In the genomic region with DNA sequence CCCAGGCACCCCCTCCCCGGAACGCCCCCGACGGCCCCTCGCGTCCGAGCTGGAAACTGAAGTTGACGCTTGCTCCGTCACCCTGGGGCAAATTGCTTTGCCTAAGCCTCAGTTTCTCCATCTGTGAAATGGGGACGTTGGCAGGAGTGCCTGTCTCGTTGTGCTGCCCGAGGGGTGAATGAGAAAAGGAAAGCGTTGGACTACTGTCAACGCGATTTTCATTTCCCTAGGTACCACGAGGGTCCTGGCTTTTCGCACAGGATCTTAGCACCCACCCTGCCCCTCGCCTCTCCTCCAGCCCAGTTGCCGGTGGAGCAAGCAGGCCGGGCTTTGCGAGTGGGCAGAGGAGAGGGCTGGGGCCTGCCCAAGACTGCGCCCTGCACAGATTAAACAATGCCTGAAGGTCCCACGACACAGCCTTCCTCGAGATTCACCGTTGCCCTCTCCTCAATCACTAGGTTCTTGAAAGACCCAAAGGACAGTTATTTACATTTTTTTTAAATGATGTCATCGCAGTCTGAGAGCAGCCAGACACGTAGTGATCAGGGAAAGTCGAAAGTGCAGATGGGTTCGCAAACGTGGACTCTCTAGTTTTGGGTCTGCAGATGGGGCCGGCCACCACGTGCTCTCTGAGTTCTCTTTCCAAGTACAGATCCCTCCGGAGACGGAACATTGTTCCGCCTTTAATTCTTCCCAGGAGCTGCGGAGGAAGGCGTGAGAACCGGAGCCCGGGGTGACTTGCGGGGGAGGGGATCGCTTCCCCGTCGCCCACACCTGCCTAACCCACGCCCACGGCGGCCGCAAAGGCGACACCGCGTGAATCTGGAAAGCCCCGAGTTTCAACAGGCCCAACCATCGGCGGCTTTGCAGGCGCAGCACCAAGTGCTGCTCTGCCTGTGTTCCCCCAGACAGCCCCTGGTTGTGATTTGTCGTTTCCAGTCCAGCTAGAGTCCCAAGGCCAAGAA, we compare ENCODE assay signal across 9 cellular contexts. TPM values are rescaled to one million over a fixed set of nuclear protein-coding genes. Genes with fewer than 3 reads are reported as not detected.
DNase-seq lines count a peak whose midpoint lies in the region; ATAC-seq and TF ChIP-seq lines count a peak whose summit lies in the region.
"Had no signal": no experiment of that assay in that cellular context is flagged by ENCODE, and none has a peak within 500 bp of the region (broad histone marks: within the 10 kb centered on the region; RNA-seq: fewer than 3 reads in every experiment).

No MANE protein-coding gene starts in this region.

- H3K4me3 Mint-ChIP-seq in GM23338 (peak overlapping the region; percentile 67), progenitor cell of endocrine pancreas (ENCODE audit: low read depth) (peak overlapping the region; percentile 45)

- no peaks in the 10 kb centered on the region for H3K79me2 ChIP-seq in GM23338 (replicated peaks; ENCODE audit: insufficient read depth)

- H3K4me1 ChIP-seq in GM23338 (ENCODE audit: insufficient read depth) = peaks cover 36% of the 10 kb centered on the region

- no peak for TF ChIP-seq CTCF in GM23338 (conservative IDR thresholded peaks at IDR 0.05; ENCODE audit: low read depth in 2 of 2)
- no peak for TF ChIP-seq CTCF in progenitor cell of endocrine pancreas (IDR thresholded peaks at IDR 0.05; ENCODE audit: unreplicated experiment)

- no peaks in the 10 kb centered on the region for H4K20me1 ChIP-seq in GM23338 (replicated peaks; ENCODE audit: insufficient read depth)

- intact Hi-C loops in head of caudate nucleus (cut with DNase I) = loop anchor here (5.0 kb wide), 1 partner anchor 65 kb away; a partner anchor contains a TSS

- peak overlapping the region; percentile 56 for H3K4me3 ChIP-seq in GM23338

- H3F3A ChIP-seq in GM23338 (replicated peaks; ENCODE audit: low read depth) = peaks cover 18% of the 10 kb centered on the region

- H2AFZ ChIP-seq in GM23338 = peak overlapping the region; percentile 73

- DNase-seq in ELF-1 (ENCODE audit: low read depth, low spot score) = peak; percentile 86
- DNase-seq in GM23338 (ENCODE audit: low spot score) = peak; percentile 72
- DNase-seq in NCI-H2029 (lab: John Stamatoyannopoulos, UW) = peak; percentile 14
- DNase-seq in activated effector memory CD4-positive, alpha-beta T cell treated with anti-CD3 and anti-CD28 coated beads, Interleukin-2, amount 50 U/mL, for 16 hours = peak; percentile 97
- peak in 29 of 42 donors; percentile 19 to 64 (median 40) for DNase-seq in head of caudate nucleus
- DNase-seq in progenitor cell of endocrine pancreas (ENCODE audit: low spot score, unreplicated experiment) = no peak
- DNase-seq in ureter (ENCODE audit: low spot score) = peak; percentile 78
- DNase-seq in SKM-1 treated with dmso at 0.1 percent for 144 hours (lab: John Stamatoyannopoulos, UW; ENCODE audit: unreplicated experiment) = no peak

- peaks cover 36% of the 10 kb centered on the region for H3K4me1 Mint-ChIP-seq in GM23338
- peaks cover 10% of the 10 kb centered on the region for H3K4me1 Mint-ChIP-seq in progenitor cell of endocrine pancreas (ENCODE audit: low read depth)

- H3K36me3 Mint-ChIP-seq in GM23338 (ENCODE audit: low read depth) (peaks cover 12% of the 10 kb centered on the region), progenitor cell of endocrine pancreas (ENCODE audit: insufficient read depth) (no peaks in the 10 kb centered on the region)

- H3K4me2 ChIP-seq in GM23338 = peak overlapping the region; percentile 89

- H3K9me3 Mint-ChIP-seq in GM23338 (peaks cover 13% of the 10 kb centered on the region), progenitor cell of endocrine pancreas (ENCODE audit: low read depth) (no peaks in the 10 kb centered on the region)

- ATAC-seq in GM23338 = peak; percentile 24

- no peaks in the 10 kb centered on the region for H3K9me2 ChIP-seq in GM23338 (ENCODE audit: insufficient read depth)

- peaks cover 15% of the 10 kb centered on the region; the same call in 1 of the 2 replicates for H3K27me3 ChIP-seq in GM23338 (ENCODE audit: insufficient read depth)

- H3K27ac Mint-ChIP-seq in GM23338 (peak overlapping the region; percentile 88), progenitor cell of endocrine pancreas (peak overlapping the region; percentile 87)

- peaks cover 7% of the 10 kb centered on the region; the same call in 1 of the 2 replicates for H3K36me3 ChIP-seq in GM23338 (ENCODE audit: insufficient read depth)

- H3K27me3 Mint-ChIP-seq in GM23338 (ENCODE audit: insufficient read depth, low read depth, poor library complexity) (peaks cover 20% of the 10 kb centered on the region), progenitor cell of endocrine pancreas (peaks cover 4% of the 10 kb centered on the region)

- peak overlapping the region; percentile 96 for H3K27ac ChIP-seq in GM23338 (ENCODE audit: low read depth)

TF ChIP-seq in GM23338, 12 proteins besides CTCF, POLR2A, EP300 and RAD21:
- TF ChIP-seq ZNF114 (CRISPR knock-in tag; IDR thresholded peaks at IDR 0.05) = no peak
- TF ChIP-seq, protein P1, sequence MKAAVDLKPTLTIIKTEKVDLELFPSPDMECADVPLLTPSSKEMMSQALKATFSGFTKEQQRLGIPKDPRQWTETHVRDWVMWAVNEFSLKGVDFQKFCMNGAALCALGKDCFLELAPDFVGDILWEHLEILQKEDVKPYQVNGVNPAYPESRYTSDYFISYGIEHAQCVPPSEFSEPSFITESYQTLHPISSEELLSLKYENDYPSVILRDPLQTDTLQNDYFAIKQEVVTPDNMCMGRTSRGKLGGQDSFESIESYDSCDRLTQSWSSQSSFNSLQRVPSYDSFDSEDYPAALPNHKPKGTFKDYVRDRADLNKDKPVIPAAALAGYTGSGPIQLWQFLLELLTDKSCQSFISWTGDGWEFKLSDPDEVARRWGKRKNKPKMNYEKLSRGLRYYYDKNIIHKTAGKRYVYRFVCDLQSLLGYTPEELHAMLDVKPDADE (IDR thresholded peaks at IDR 0.05) = no peak; the same call in 1 of the 2 replicates
- no peak; the same call in 1 of the 2 replicates for TF ChIP-seq POLR2AphosphoS5 (IDR thresholded peaks at IDR 0.05; ENCODE audit: low read depth)
- no peak for TF ChIP-seq STAT1 (IDR thresholded peaks at IDR 0.05; ENCODE audit: unreplicated experiment)

RNA-seq across cellular contexts. Expression of a gene that starts 54.1 kb away (rescaled TPM):
- total RNA-seq in GM23338 (2014; rRNA removed; shearing (Covaris generic)) = 32.8 and 44.8 TPM in 2 replicates
- polyA plus RNA-seq in GM23338 (2016; fragmentation: Nextera tagmentation; extraction: Ambion mirVana) = 7.0 and 9.3 TPM in 2 replicates
- total RNA-seq in progenitor cell of endocrine pancreas (334 and 335 TPM in 2 replicates), ureter (60.4 TPM)
- total RNA-seq: T-helper 1 cell treated with Interleukin-12 subunit alpha and Interleukin-12 subunit beta and Interleukin-4 antibody, amounts not matched to agents 30 ng/mL and 1 ng/mL, for 36 hours had no signal

Comparison
In these comparisons a context has a peak if more than half of its experiments do, and no peak if none do; other contexts are left out.
1. DNase-seq: peak in ELF-1 (single experiment), GM23338 (single experiment), NCI-H2029 (single experiment), activated effector memory CD4-positive, alpha-beta T cell treated with anti-CD3 and anti-CD28 coated beads, Interleukin-2, amount 50 U/mL, for 16 hours (single experiment), head of caudate nucleus (29 of 42) and ureter (single experiment); none in progenitor cell of endocrine pancreas (single experiment) and SKM-1 treated with dmso at 0.1 percent for 144 hours (single experiment).